Comparison of ENCODE assay signal across 8 cellular contexts in the genomic region with DNA sequence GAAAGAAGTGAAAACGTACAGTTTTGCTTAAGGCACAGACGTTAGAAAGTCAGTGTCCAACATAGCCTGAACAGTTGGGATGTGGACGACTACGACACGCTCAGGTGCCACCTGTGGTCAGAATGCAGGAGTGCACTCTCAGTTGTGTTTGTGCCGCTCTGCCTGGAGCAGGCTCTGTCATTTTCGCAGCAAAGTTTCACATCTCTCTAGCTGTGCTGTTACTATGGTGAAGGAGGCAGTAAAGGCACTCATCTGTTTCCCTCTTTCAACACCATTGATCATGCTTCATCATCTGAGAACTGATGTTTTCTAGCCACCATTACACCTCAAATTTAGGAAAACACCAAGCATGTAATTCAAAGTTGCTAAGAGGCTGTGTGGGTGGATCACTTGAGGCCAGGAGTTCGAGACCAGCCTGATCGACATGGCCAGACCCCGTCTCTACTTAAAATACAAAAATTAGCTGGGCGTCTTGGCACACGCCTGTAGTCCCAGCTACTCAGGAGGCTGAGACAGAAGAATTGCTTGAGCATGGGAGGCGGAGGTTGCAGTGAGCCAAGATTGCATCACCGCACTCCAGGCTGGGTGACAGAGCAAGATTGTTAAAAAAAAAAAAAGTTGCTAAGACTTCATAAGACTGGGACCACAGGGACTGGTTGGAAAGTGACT. TPM values are rescaled to one million over a fixed set of nuclear protein-coding genes. Genes with fewer than 3 reads are reported as not detected.
DNase-seq lines count a peak whose midpoint lies in the region; ATAC-seq and TF ChIP-seq lines count a peak whose summit lies in the region.

No MANE protein-coding gene starts in this region.

- H3K4me3 Mint-ChIP-seq in natural killer cell treated with Interleukin-12 subunit alpha and Interleukin-12 subunit beta and Interleukin-15 and Interleukin-18, amount 100 ng/mL, for 72 hours = no peak overlapping the region

- no peaks in the 10 kb centered on the region for H3K36me3 Mint-ChIP-seq in natural killer cell treated with Interleukin-12 subunit alpha and Interleukin-12 subunit beta and Interleukin-15 and Interleukin-18, amount 100 ng/mL, for 72 hours

- H3K36me3 ChIP-seq in SK-N-SH (replicated peaks in 1 of 2; ENCODE audit: control insufficient read depth in 1 of 2, insufficient read depth in 2 of 2, low read length in 1 of 2) = no peaks in the 10 kb centered on the region

- TF ChIP-seq CTCF in SK-N-SH (IDR thresholded peaks at IDR 0.05) = peak; percentile 43

- no peaks in the 10 kb centered on the region for H3K4me1 ChIP-seq in SK-N-SH (ENCODE audit: control insufficient read depth in 1 of 2, insufficient read depth in 2 of 2, low read depth in 1 of 2, low read length in 1 of 2)

- H3K4me1 Mint-ChIP-seq in natural killer cell treated with Interleukin-12 subunit alpha and Interleukin-12 subunit beta and Interleukin-15 and Interleukin-18, amount 100 ng/mL, for 72 hours (ENCODE audit: low read depth in 2 of 2) = peaks cover 20 to 25% of the 10 kb centered on the region in 2 donors

- H3K9ac ChIP-seq in SK-N-SH = no peak overlapping the region

- H4K20me1 ChIP-seq in SK-N-SH (ENCODE audit: insufficient read depth) = no peaks in the 10 kb centered on the region

- no peak overlapping the region for H3K4me2 ChIP-seq in SK-N-SH

- CTCF ChIA-PET in SK-N-SH (lab: Yijun Ruan, JAX) = interaction anchor here (0.6 to 3.1 kb wide), 15 partner anchors 16 to 1147 kb away, joined by 3 to 20 read pairs (median 5); no protein-coding TSS in a partner anchor

- H3K27ac Mint-ChIP-seq in natural killer cell treated with Interleukin-12 subunit alpha and Interleukin-12 subunit beta and Interleukin-15 and Interleukin-18, amount 100 ng/mL, for 72 hours = peak overlapping the region; percentile 33 to 35

- no peak overlapping the region for H3K4me3 ChIP-seq in SK-N-SH (ENCODE audit: low read depth in 2 of 2, low read length in 1 of 2)

- POLR2A ChIA-PET in SK-N-SH (lab: Yijun Ruan, JAX) = no interaction called here

- no peaks in the 10 kb centered on the region for H3K79me2 ChIP-seq in SK-N-SH (ENCODE audit: insufficient read depth)

- no peaks in the 10 kb centered on the region for H3F3A ChIP-seq in SK-N-SH (replicated peaks; ENCODE audit: insufficient read depth)

- no peak for TF ChIP-seq EP300 in SK-N-SH (IDR thresholded peaks at IDR 0.05; ENCODE audit: borderline replicate concordance in 1 of 2, low read depth in 1 of 2, low read length in 1 of 2)

- peaks cover 22 to 29% of the 10 kb centered on the region in 2 donors for H3K27me3 Mint-ChIP-seq in natural killer cell treated with Interleukin-12 subunit alpha and Interleukin-12 subunit beta and Interleukin-15 and Interleukin-18, amount 100 ng/mL, for 72 hours

- H2AFZ ChIP-seq in SK-N-SH (ENCODE audit: low read depth) = no peak overlapping the region

- peak; percentile 99 for ATAC-seq in GM21786 (IDR thresholded peaks at IDR 0.05; ENCODE audit: unreplicated experiment)
- ATAC-seq in natural killer cell treated with Interleukin-12 subunit alpha and Interleukin-12 subunit beta and Interleukin-15 and Interleukin-18, amount 100 ng/mL, for 72 hours = peak; percentile 72 to 84

- no peaks in the 10 kb centered on the region for H3K9me3 Mint-ChIP-seq in natural killer cell treated with Interleukin-12 subunit alpha and Interleukin-12 subunit beta and Interleukin-15 and Interleukin-18, amount 100 ng/mL, for 72 hours

- no peaks in the 10 kb centered on the region for H3K27me3 ChIP-seq in SK-N-SH (ENCODE audit: insufficient read depth)

- no peak overlapping the region for H3K27ac ChIP-seq in SK-N-SH (ENCODE audit: low read depth in 2 of 2, low read length in 1 of 2)

- TF ChIP-seq RAD21 in SK-N-SH (IDR thresholded peaks at IDR 0.05; ENCODE audit: low read length) = peak; percentile 73

- H3K9me3 ChIP-seq in SK-N-SH = no peaks in the 10 kb centered on the region

- H3K9me2 ChIP-seq in SK-N-SH = no peaks in the 10 kb centered on the region

- WGBS in SK-N-SH (ENCODE audit: low lambda C conversion rate) = 48% methylated on average over 13 of the region's 14 CpGs

- peak; percentile 17 for DNase-seq in activated T-cell treated with anti-CD3 and anti-CD28 coated beads for 24 hours (ENCODE audit: low read depth)
- DNase-seq in activated T-cell treated with anti-CD3 and anti-CD28 coated beads for 4 hours = no peak
- DNase-seq in HuH-7 (ENCODE audit: low spot score) = peak; percentile 74
- DNase-seq in SK-N-SH = peak; percentile 76
- DNase-seq in cerebellar cortex (ENCODE audit: low spot score) = peak; percentile 46
- no peak for DNase-seq in natural killer cell treated with Interleukin-12 subunit alpha and Interleukin-12 subunit beta and Interleukin-15 and Interleukin-18, amount 100 ng/mL, for 72 hours (ENCODE audit: low spot score)
- no peak for DNase-seq in superior temporal gyrus (ENCODE audit: extremely low spot score)

TF ChIP-seq in SK-N-SH, 30 proteins besides CTCF, POLR2A, EP300 and RAD21:
- TF ChIP-seq, protein P1, sequence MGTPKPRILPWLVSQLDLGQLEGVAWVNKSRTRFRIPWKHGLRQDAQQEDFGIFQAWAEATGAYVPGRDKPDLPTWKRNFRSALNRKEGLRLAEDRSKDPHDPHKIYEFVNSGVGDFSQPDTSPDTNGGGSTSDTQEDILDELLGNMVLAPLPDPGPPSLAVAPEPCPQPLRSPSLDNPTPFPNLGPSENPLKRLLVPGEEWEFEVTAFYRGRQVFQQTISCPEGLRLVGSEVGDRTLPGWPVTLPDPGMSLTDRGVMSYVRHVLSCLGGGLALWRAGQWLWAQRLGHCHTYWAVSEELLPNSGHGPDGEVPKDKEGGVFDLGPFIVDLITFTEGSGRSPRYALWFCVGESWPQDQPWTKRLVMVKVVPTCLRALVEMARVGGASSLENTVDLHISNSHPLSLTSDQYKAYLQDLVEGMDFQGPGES (IDR thresholded peaks at IDR 0.05; ENCODE audit: low read depth, low read length) = no peak
- TF ChIP-seq JUND (IDR thresholded peaks at IDR 0.05) (no peak), EZH2phosphoT487 (IDR thresholded peaks at IDR 0.05; ENCODE audit: borderline replicate concordance, low read depth) (no peak), NRF1 (IDR thresholded peaks at IDR 0.05; ENCODE audit: low read depth, low read length) (no peak), SMC3 (IDR thresholded peaks at IDR 0.05; ENCODE audit: low read depth, low read length) (peak; percentile 61; the same call in 1 of the 2 replicates)
- TF ChIP-seq, protein P2, sequence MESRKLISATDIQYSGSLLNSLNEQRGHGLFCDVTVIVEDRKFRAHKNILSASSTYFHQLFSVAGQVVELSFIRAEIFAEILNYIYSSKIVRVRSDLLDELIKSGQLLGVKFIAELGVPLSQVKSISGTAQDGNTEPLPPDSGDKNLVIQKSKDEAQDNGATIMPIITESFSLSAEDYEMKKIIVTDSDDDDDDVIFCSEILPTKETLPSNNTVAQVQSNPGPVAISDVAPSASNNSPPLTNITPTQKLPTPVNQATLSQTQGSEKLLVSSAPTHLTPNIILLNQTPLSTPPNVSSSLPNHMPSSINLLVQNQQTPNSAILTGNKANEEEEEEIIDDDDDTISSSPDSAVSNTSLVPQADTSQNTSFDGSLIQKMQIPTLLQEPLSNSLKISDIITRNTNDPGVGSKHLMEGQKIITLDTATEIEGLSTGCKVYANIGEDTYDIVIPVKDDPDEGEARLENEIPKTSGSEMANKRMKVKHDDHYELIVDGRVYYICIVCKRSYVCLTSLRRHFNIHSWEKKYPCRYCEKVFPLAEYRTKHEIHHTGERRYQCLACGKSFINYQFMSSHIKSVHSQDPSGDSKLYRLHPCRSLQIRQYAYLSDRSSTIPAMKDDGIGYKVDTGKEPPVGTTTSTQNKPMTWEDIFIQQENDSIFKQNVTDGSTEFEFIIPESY (IDR thresholded peaks at IDR 0.05; ENCODE audit: borderline replicate concordance, low read depth) = no peak

RNA-seq across cellular contexts. Expression of a gene that starts 44.9 kb away (rescaled TPM):
- 9.7 and 12.8 TPM in 2 replicates for polyA plus RNA-seq in SK-N-SH (2012; rRNA removed)
- 18.3 and 24.4 TPM in 2 replicates for polyA plus RNA-seq in SK-N-SH (2012; cell fraction: cytosol; rRNA removed)
- polyA plus RNA-seq in SK-N-SH (2012; cell fraction: nucleus; rRNA removed) = 6.3 and 12.2 TPM in 2 replicates
- 10 to 100 TPM; 54.0 to 58.4 TPM for total RNA-seq in natural killer cell treated with Interleukin-12 subunit alpha and Interleukin-12 subunit beta and Interleukin-15 and Interleukin-18, amount 100 ng/mL, for 72 hours

Comparison
In these comparisons a context has a peak if more than half of its experiments do, and no peak if none do; other contexts are left out.
1. DNase-seq: peak in activated T-cell treated with anti-CD3 and anti-CD28 coated beads for 24 hours (single experiment), HuH-7 (single experiment), SK-N-SH (single experiment) and cerebellar cortex (single experiment); none in activated T-cell treated with anti-CD3 and anti-CD28 coated beads for 4 hours (single experiment), natural killer cell treated with Interleukin-12 subunit alpha and Interleukin-12 subunit beta and Interleukin-15 and Interleukin-18, amount 100 ng/mL, for 72 hours (single experiment) and superior temporal gyrus (single experiment).